In genomic region chr11:2927851-2928604, GRCh38 we compare ENCODE assay signal across 7 cellular contexts. TPM values are rescaled to one million over a fixed set of nuclear protein-coding genes. Genes with fewer than 3 reads are reported as not detected.
DNase-seq lines count a peak whose midpoint lies in the region; ATAC-seq and TF ChIP-seq lines count a peak whose summit lies in the region.

No MANE protein-coding gene starts in this region.

- H3K9ac ChIP-seq in H9 (ENCODE audit: extremely low read depth, insufficient read length, low read length): no peak overlapping the region

- H3K4me1 ChIP-seq in H9 (ENCODE audit: insufficient read depth, low read length) (no peaks in the 10 kb centered on the region), foreskin keratinocyte (peaks cover 3% of the 10 kb centered on the region), prostate gland (replicated peaks) (no peaks in the 10 kb centered on the region), gastroesophageal sphincter (peaks cover 0 to 32% (median 13%) of the 10 kb centered on the region in 3 donors)

- peaks cover 37% of the 10 kb centered on the region for H3K27me3 Mint-ChIP-seq in H9 (ENCODE audit: low read depth)
- peaks cover 21% of the 10 kb centered on the region for H3K27me3 Mint-ChIP-seq in T-helper 2 cell treated with Interferon-gamma antibody and Interleukin-4, amounts not matched to agents 5 μg/mL and 100 μg/mL, for 36 hours (ENCODE audit: low read depth)

- no peak overlapping the region for H3K14ac ChIP-seq in H9 (ENCODE audit: insufficient read depth, low read length)

- peaks cover 0 to 5% (median 0%) of the 10 kb centered on the region in 3 experiments; a peak in 1 of 7 replicates for H3K36me3 Mint-ChIP-seq in H9 (ENCODE audit: insufficient read depth in 1 of 3, low read depth in 3 of 3)
- H3K36me3 Mint-ChIP-seq in T-helper 2 cell treated with Interferon-gamma antibody and Interleukin-4, amounts not matched to agents 5 μg/mL and 100 μg/mL, for 36 hours (ENCODE audit: low read depth): no peaks in the 10 kb centered on the region

- intact Hi-C loops in prostate gland (cut with DNase I): no loop called here

- H3K9me3 ChIP-seq in H9 (ENCODE audit: control insufficient read depth, low read depth, low read length): no peaks in the 10 kb centered on the region
- no peaks in the 10 kb centered on the region for H3K9me3 ChIP-seq in prostate gland
- H3K9me3 ChIP-seq in gastroesophageal sphincter: no peaks in the 10 kb centered on the region

- no peak overlapping the region for H4K5ac ChIP-seq in H9 (ENCODE audit: insufficient read length, low read depth, low read length)

- H3K79me1 ChIP-seq in H9 (ENCODE audit: insufficient read depth, low read depth, low read length, poor library complexity, severe bottlenecking): no peaks in the 10 kb centered on the region

- H3K4me2 ChIP-seq in H9 (ENCODE audit: insufficient read depth, insufficient read length, low read length): peak overlapping the region; percentile 79

- H3K27me3 ChIP-seq in H9 (ENCODE audit: insufficient read depth, low read length) (peaks cover 18% of the 10 kb centered on the region; the same call in 1 of the 2 replicates), foreskin keratinocyte (no peaks in the 10 kb centered on the region), prostate gland (replicated peaks; ENCODE audit: insufficient read depth) (no peaks in the 10 kb centered on the region), gastroesophageal sphincter (peaks cover 66% of the 10 kb centered on the region)

- no peak for TF ChIP-seq EP300 in gastroesophageal sphincter (IDR thresholded peaks at IDR 0.05)

- no peak overlapping the region for H2BK120ac ChIP-seq in H9 (ENCODE audit: low read depth, low read length, poor library complexity, severe bottlenecking)

- no peak overlapping the region for H2AK5ac ChIP-seq in H9 (ENCODE audit: insufficient read length, low read length)

- H3K56ac ChIP-seq in H9 (ENCODE audit: insufficient read length, low read depth, low read length): no peak overlapping the region

- H3K4me3 ChIP-seq in prostate gland (peak overlapping the region; percentile 52 to 56), gastroesophageal sphincter (peak overlapping the region in 1 of 2 donors; percentile 60)

- H2AFZ ChIP-seq in H9 (ENCODE audit: low read length): no peak overlapping the region

- no peaks in the 10 kb centered on the region for H3K36me3 ChIP-seq in prostate gland
- no peaks in the 10 kb centered on the region for H3K36me3 ChIP-seq in gastroesophageal sphincter

- H3K27ac ChIP-seq in H9 (ENCODE audit: insufficient read length, low read depth, low read length) (no peak overlapping the region), foreskin keratinocyte (peak overlapping the region; percentile 89), prostate gland (peak overlapping the region; percentile 84 to 88), gastroesophageal sphincter (no peak overlapping the region)

- H4K91ac ChIP-seq in H9 (ENCODE audit: insufficient read length, low read depth, low read length): no peak overlapping the region

- peaks cover 0 to 2% of the 10 kb centered on the region in 2 experiments; a peak in 3 of 5 replicates for H3K9me3 Mint-ChIP-seq in H9
- H3K9me3 Mint-ChIP-seq in T-helper 2 cell treated with Interferon-gamma antibody and Interleukin-4, amounts not matched to agents 5 μg/mL and 100 μg/mL, for 36 hours: no peaks in the 10 kb centered on the region

- no peak overlapping the region for H3T11ph ChIP-seq in H9 (ENCODE audit: low read length)

- H2BK12ac ChIP-seq in H9 (ENCODE audit: insufficient read length, low read depth, low read length): no peak overlapping the region

- no CpG with 5 or more reads among the region's 25 CpGs for WGBS in H9 (ENCODE audit: extremely low coverage, insufficient read length, low lambda C conversion rate)
- WGBS in prostate gland: 43% methylated on average over 25 of the region's 25 CpGs
- WGBS in gastroesophageal sphincter (ENCODE audit: low coverage in 1 of 2), 2 donors: 7 to 14% methylated on average over 7 to 9 of the region's 25 CpGs

- DNase-seq in H9: no peak
- DNase-seq in T-helper 2 cell treated with Interferon-gamma antibody and Interleukin-4, amounts not matched to agents 5 μg/mL and 100 μg/mL, for 36 hours (ENCODE audit: low spot score): no peak
- DNase-seq in foreskin keratinocyte: no peak
- DNase-seq in prostate gland (ENCODE audit: low spot score): no peak
- DNase-seq in cortex of kidney (lab: John Stamatoyannopoulos, UW): no peak

- TF ChIP-seq POLR2A in prostate gland (IDR thresholded peaks at IDR 0.05) (no peak), gastroesophageal sphincter (IDR thresholded peaks at IDR 0.05) (no peak)

- H4K20me1 ChIP-seq in H9 (ENCODE audit: control insufficient read depth, insufficient read depth, insufficient read length): no peaks in the 10 kb centered on the region

- H2BK20ac ChIP-seq in H9 (ENCODE audit: low read depth, low read length, poor library complexity, severe bottlenecking): no peak overlapping the region

- ATAC-seq in foreskin keratinocyte (no peak), gastroesophageal sphincter (no peak), HG02981 (IDR thresholded peaks at IDR 0.05; ENCODE audit: unreplicated experiment) (no peak)

- no peak overlapping the region for H4K8ac ChIP-seq in H9 (replicated peaks; ENCODE audit: insufficient read length, low read depth, low read length)

- no peak overlapping the region for H2BK15ac ChIP-seq in H9 (ENCODE audit: low read depth, low read length)

- H3K18ac ChIP-seq in H9 (ENCODE audit: insufficient read length, low read depth, low read length): no peak overlapping the region

- H3K23me2 ChIP-seq in H9 (ENCODE audit: insufficient read length, low read depth, low read length, poor library complexity, severe bottlenecking): peaks cover 10% of the 10 kb centered on the region

- no peak overlapping the region for H3K4ac ChIP-seq in H9 (ENCODE audit: low read depth, low read length)

- no peak for TF ChIP-seq CTCF in H9 (conservative IDR thresholded peaks at IDR 0.05)
- no peak for TF ChIP-seq CTCF in foreskin keratinocyte (conservative IDR thresholded peaks at IDR 0.05)
- peak in 1 of 4 experiments; percentile 11 for TF ChIP-seq CTCF in prostate gland (IDR thresholded peaks at IDR 0.05)
- TF ChIP-seq CTCF in gastroesophageal sphincter (IDR thresholded peaks at IDR 0.05): no peak

- peak overlapping the region; percentile 79 to 89 for H3K4me3 Mint-ChIP-seq in H9
- peak overlapping the region; percentile 82 for H3K4me3 Mint-ChIP-seq in T-helper 2 cell treated with Interferon-gamma antibody and Interleukin-4, amounts not matched to agents 5 μg/mL and 100 μg/mL, for 36 hours

- H3K79me2 ChIP-seq in H9 (ENCODE audit: insufficient read depth, low read length): no peaks in the 10 kb centered on the region

- H3K23ac ChIP-seq in H9 (ENCODE audit: insufficient read length, low read depth, low read length): no peak overlapping the region

- no peak overlapping the region for H3K27ac Mint-ChIP-seq in H9
- H3K27ac Mint-ChIP-seq in T-helper 2 cell treated with Interferon-gamma antibody and Interleukin-4, amounts not matched to agents 5 μg/mL and 100 μg/mL, for 36 hours: no peak overlapping the region

- H2BK5ac ChIP-seq in H9 (ENCODE audit: insufficient read length, low read length): no peak overlapping the region

- peaks cover 6 to 8% of the 10 kb centered on the region in 2 experiments for H3K4me1 Mint-ChIP-seq in H9
- peaks cover 20% of the 10 kb centered on the region for H3K4me1 Mint-ChIP-seq in T-helper 2 cell treated with Interferon-gamma antibody and Interleukin-4, amounts not matched to agents 5 μg/mL and 100 μg/mL, for 36 hours (ENCODE audit: low read depth)

RNA-seq across cellular contexts. Expression of gene PHLDA2, which starts 1.2 kb away (rescaled TPM):
- total RNA-seq in H9 (2021): 41.5 and 42.8 TPM in 2 replicates
- 36.9 and 52.6 TPM in 2 replicates for total RNA-seq in foreskin keratinocyte
- 165 and 166 TPM in 2 replicates for polyA plus RNA-seq in foreskin keratinocyte
- 10 to 100 TPM; 12.4 to 20.4 TPM for total RNA-seq in prostate gland
- 1 to 10 TPM in 2 of 4 donors, under 1 TPM in 1, not detected in 1; 0.82 to 5.0 (median 1.9) TPM for total RNA-seq in gastroesophageal sphincter

RNA-seq across cellular contexts. Expression of gene CDKN1C, which starts 42.5 kb away (rescaled TPM):
- total RNA-seq in H9 (2021): 15.4 and 17.8 TPM in 2 replicates
- 2.4 and 3.2 TPM in 2 replicates for total RNA-seq in foreskin keratinocyte
- 2.6 and 2.8 TPM in 2 replicates for polyA plus RNA-seq in foreskin keratinocyte
- total RNA-seq in prostate gland: 10 to 100 TPM; 36.5 to 42.7 TPM
- total RNA-seq in gastroesophageal sphincter: 100 to 1,000 TPM in 2 of 4 donors, 10 to 100 TPM in 2; 87.0 to 201 (median 121) TPM

Comparison
In these comparisons a context has a peak if more than half of its experiments do, and no peak if none do; other contexts are left out.
1. H3K27ac ChIP-seq: peak in foreskin keratinocyte (single experiment) and prostate gland (2 of 2); none in H9 (single experiment) and gastroesophageal sphincter (0 of 4).